ENCODE assay signal across 29 cellular contexts in the genomic region with DNA sequence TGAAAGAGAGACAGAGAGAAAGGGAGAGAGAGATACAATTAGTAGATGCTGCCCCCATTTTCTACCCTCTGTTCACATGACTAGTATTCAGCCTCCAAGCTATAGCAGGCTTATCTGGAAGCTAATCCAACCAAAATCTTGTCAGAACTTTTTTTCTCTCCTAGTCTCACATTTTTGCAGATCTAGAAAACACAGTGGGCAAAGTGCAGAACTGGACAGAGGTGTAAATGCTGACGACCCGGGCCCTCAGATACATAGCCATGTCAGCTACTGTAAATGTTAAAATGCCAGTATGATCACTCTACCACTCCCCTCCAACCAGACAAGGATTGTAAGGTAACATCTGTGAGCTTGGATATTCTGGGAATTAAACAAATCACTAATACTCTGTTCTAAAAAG.
"Had no signal": no experiment of that assay in that cellular context is flagged by ENCODE, and none has a peak within 500 bp of the region (broad histone marks: within the 10 kb centered on the region; RNA-seq: fewer than 3 reads in every experiment).

No MANE protein-coding gene starts in this region.

- H3K4me3 ChIP-seq: stomach, suprapubic skin, testis, thoracic aorta, thyroid gland, tibial artery, tibial nerve, transverse colon, upper lobe of left lung, upper lobe of right lung, uterus, vagina had no signal

- FAIRE-seq: urothelium cell line had no signal

- H3K9me3 ChIP-seq: suprapubic skin, testis, thoracic aorta, thyroid gland, tibial artery, tibial nerve, transverse colon, upper lobe of left lung, upper lobe of right lung, uterus, vagina had no signal

- H3K27ac ChIP-seq: stomach, suprapubic skin, testis, thoracic aorta, thyroid gland, tibial artery, tibial nerve, transverse colon, upper lobe of left lung, upper lobe of right lung, uterus, vagina had no signal

- H3K36me3 Mint-ChIP-seq: stimulated activated effector memory CD8-positive, alpha-beta T cell treated with anti-CD3 and anti-CD28 coated beads, Interleukin-12 subunit alpha, Interleukin-12 subunit beta, amount 100 ng/mL, for 72 hours; stimulated activated memory B cell treated with anti-CD40 and anti-IgM and Interleukin-4, amounts not matched to agents 10 μg/mL and 1 μg/mL and 100 μg/mL, for 72 hours had no signal

- H3K27ac Mint-ChIP-seq: stimulated activated effector memory CD8-positive, alpha-beta T cell treated with anti-CD3 and anti-CD28 coated beads, Interleukin-12 subunit alpha, Interleukin-12 subunit beta, amount 100 ng/mL, for 72 hours; stimulated activated memory B cell treated with anti-CD40 and anti-IgM and Interleukin-4, amounts not matched to agents 10 μg/mL and 1 μg/mL and 100 μg/mL, for 72 hours; stimulated activated naive B cell treated with anti-CD40 and anti-IgM and Interleukin-4, amounts not matched to agents 10 μg/mL and 1 μg/mL and 100 μg/mL, for 72 hours; stimulated activated naive CD8-positive, alpha-beta T cell treated with anti-CD3 and anti-CD28 coated beads, Interleukin-15, amount 100 ng/mL, for 72 hours; stimulated activated naive CD8-positive, alpha-beta T cell treated with anti-CD3 and anti-CD28 coated beads, Interleukin-15, Interleukin-2, amounts not matched to agents 100 ng/mL and 50 ng/mL, for 24 hours; type B pancreatic cell had no signal

- DNase-seq: stimulated activated CD4-positive, alpha-beta T cell treated with anti-CD3 and anti-CD28 coated beads, Interleukin-2, amount 100 ng/mL, for 48 hours; stimulated activated CD4-positive, alpha-beta T cell treated with anti-CD3 and anti-CD28 coated beads, Interleukin-4, amount 100 ng/mL, for 1 hour; stimulated activated CD4-positive, alpha-beta T cell treated with anti-CD3 and anti-CD28 coated beads, Interleukin-4, amount 100 ng/mL, for 24 hours; stimulated activated CD4-positive, alpha-beta T cell treated with anti-CD3 and anti-CD28 coated beads, Interleukin-4, amount 100 ng/mL, for 4 hours; stimulated activated CD8-positive, alpha-beta memory T cell treated with anti-CD3 and anti-CD28 coated beads, Interleukin-4, amount 100 ng/mL, for 48 hours; stimulated activated naive B cell treated with anti-CD40 and anti-IgM and Interleukin-4, amounts not matched to agents 10 μg/mL and 1 μg/mL and 100 μg/mL, for 72 hours; stimulated activated naive CD4-positive, alpha-beta T cell; stimulated activated naive CD4-positive, alpha-beta T cell treated with Interleukin-2 at 50 U/mL for 16 hours; stimulated activated naive CD8-positive, alpha-beta T cell treated with anti-CD3 and anti-CD28 coated beads, Interleukin-15, amount 100 ng/mL, for 72 hours; stimulated activated naive CD8-positive, alpha-beta T cell treated with anti-CD3 and anti-CD28 coated beads, Interleukin-15, Interleukin-2, amounts not matched to agents 100 U/mL and 50 U/mL, for 24 hours; stomach; substantia nigra; testis; thyroid gland; tibial artery; transverse colon; trophoblast cell; upper lobe of left lung; upper lobe of right lung; uterus had no signal

- H3K27me3 ChIP-seq: suprapubic skin, testis, thyroid gland, tibial artery, transverse colon, upper lobe of left lung, upper lobe of right lung, uterus, vagina had no signal

- H3K4me3 Mint-ChIP-seq: stimulated activated effector memory CD8-positive, alpha-beta T cell treated with anti-CD3 and anti-CD28 coated beads, Interleukin-12 subunit alpha, Interleukin-12 subunit beta, amount 100 ng/mL, for 72 hours; stimulated activated memory B cell treated with anti-CD40 and anti-IgM and Interleukin-4, amounts not matched to agents 10 μg/mL and 1 μg/mL and 100 μg/mL, for 72 hours; stimulated activated naive B cell treated with anti-CD40 and anti-IgM and Interleukin-4, amounts not matched to agents 10 μg/mL and 1 μg/mL and 100 μg/mL, for 72 hours; stimulated activated naive CD8-positive, alpha-beta T cell treated with anti-CD3 and anti-CD28 coated beads, Interleukin-15, amount 100 ng/mL, for 72 hours; stimulated activated naive CD8-positive, alpha-beta T cell treated with anti-CD3 and anti-CD28 coated beads, Interleukin-15, Interleukin-2, amounts not matched to agents 100 ng/mL and 50 ng/mL, for 24 hours; type B pancreatic cell had no signal

- H3K36me3 ChIP-seq: stomach, suprapubic skin, thoracic aorta, thyroid gland, tibial artery, tibial nerve, transverse colon, upper lobe of left lung, upper lobe of right lung, uterus, vagina had no signal

- H3K4me1 Mint-ChIP-seq: stimulated activated effector memory CD8-positive, alpha-beta T cell treated with anti-CD3 and anti-CD28 coated beads, Interleukin-12 subunit alpha, Interleukin-12 subunit beta, amount 100 ng/mL, for 72 hours; stimulated activated memory B cell treated with anti-CD40 and anti-IgM and Interleukin-4, amounts not matched to agents 10 μg/mL and 1 μg/mL and 100 μg/mL, for 72 hours; stimulated activated naive B cell treated with anti-CD40 and anti-IgM and Interleukin-4, amounts not matched to agents 10 μg/mL and 1 μg/mL and 100 μg/mL, for 72 hours; stimulated activated naive CD8-positive, alpha-beta T cell treated with anti-CD3 and anti-CD28 coated beads, Interleukin-15, amount 100 ng/mL, for 72 hours had no signal

- ATAC-seq: stimulated activated effector memory CD8-positive, alpha-beta T cell treated with anti-CD3 and anti-CD28 coated beads, Interleukin-12 subunit alpha, Interleukin-12 subunit beta, amount 100 ng/mL, for 72 hours; stimulated activated memory B cell treated with anti-CD40 and anti-IgM and Interleukin-4, amounts not matched to agents 10 μg/mL and 1 μg/mL and 100 μg/mL, for 72 hours; stimulated activated naive B cell treated with anti-CD40 and anti-IgM and Interleukin-4, amounts not matched to agents 10 μg/mL and 1 μg/mL and 100 μg/mL, for 72 hours; stimulated activated naive CD8-positive, alpha-beta T cell treated with anti-CD3 and anti-CD28 coated beads, Interleukin-15, amount 100 ng/mL, for 72 hours; stimulated activated naive CD8-positive, alpha-beta T cell treated with anti-CD3 and anti-CD28 coated beads, Interleukin-15, Interleukin-2, amounts not matched to agents 100 U/mL and 50 U/mL, for 24 hours; upper lobe of right lung had no signal

- H3K4me1 ChIP-seq: stomach, suprapubic skin, testis, thyroid gland, tibial artery, tibial nerve, transverse colon, upper lobe of left lung, upper lobe of right lung, uterus, vagina had no signal

- H3K27me3 Mint-ChIP-seq: stimulated activated naive CD8-positive, alpha-beta T cell treated with anti-CD3 and anti-CD28 coated beads, Interleukin-15, amount 100 ng/mL, for 72 hours; stimulated activated naive CD8-positive, alpha-beta T cell treated with anti-CD3 and anti-CD28 coated beads, Interleukin-15, Interleukin-2, amounts not matched to agents 100 ng/mL and 50 ng/mL, for 24 hours had no signal
